6 cellular contexts compared by ENCODE assay signal in the genomic region with DNA sequence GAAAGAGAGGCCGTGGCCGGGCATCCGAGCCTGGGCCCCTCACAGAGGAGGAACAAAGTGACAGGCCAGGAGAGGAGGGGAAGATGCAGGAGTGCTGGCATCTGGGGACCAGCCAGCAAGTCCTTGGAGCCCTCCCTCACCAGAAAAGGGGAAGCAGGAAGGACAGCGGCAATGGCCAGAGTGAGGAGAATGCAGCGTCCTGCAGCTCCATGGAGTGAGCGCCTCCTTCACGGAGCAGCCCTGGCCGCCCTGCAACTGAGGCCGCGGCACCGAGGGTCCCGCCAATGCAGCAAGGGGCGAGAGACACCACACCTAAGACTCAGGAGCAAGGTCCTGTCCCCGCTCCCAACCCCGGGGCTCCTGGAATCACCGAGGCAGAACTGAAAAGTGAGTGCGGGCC. TPM values are rescaled to one million over a fixed set of nuclear protein-coding genes. Genes with fewer than 3 reads are reported as not detected.
DNase-seq lines count a peak whose midpoint lies in the region; ATAC-seq and TF ChIP-seq lines count a peak whose summit lies in the region.
"Not testable (repeated sequence)": the region's sequence is repeated elsewhere in the genome, so short reads cannot be mapped to it uniquely, and the experiment has no call there.

No MANE protein-coding gene starts in this region.

- TF ChIP-seq CTCF in GM23338 (conservative IDR thresholded peaks at IDR 0.05; ENCODE audit: low read depth in 2 of 2); heart left ventricle (IDR thresholded peaks at IDR 0.05); lower lobe of right lung (IDR thresholded peaks at IDR 0.05); upper lobe of right lung (IDR thresholded peaks at IDR 0.05): not testable (repeated sequence)

- not testable (repeated sequence) for DNase-seq in GM23338 (ENCODE audit: low spot score); heart left ventricle; left ventricle myocardium superior; lower lobe of right lung; upper lobe of right lung

- H4K20me1 ChIP-seq in GM23338 (replicated peaks; ENCODE audit: insufficient read depth) = not testable (repeated sequence)

- H3K36me3 Mint-ChIP-seq in GM23338 (ENCODE audit: low read depth) = not testable (repeated sequence)
- peaks cover 30% of the 10 kb centered on the region for H3K36me3 Mint-ChIP-seq in activated T-helper 17 cell treated with anti-CD3 and anti-CD28 coated beads, Interleukin-2, amount 50 U/mL, for 72 hours (ENCODE audit: low read depth)

- H3K27ac ChIP-seq in GM23338 (ENCODE audit: low read depth); heart left ventricle; lower lobe of right lung; upper lobe of right lung: not testable (repeated sequence)

- not testable (repeated sequence) for H3K27me3 Mint-ChIP-seq in GM23338 (ENCODE audit: insufficient read depth, low read depth, poor library complexity); activated T-helper 17 cell treated with anti-CD3 and anti-CD28 coated beads, Interleukin-2, amount 50 U/mL, for 72 hours

- not testable (repeated sequence) for H3F3A ChIP-seq in GM23338 (replicated peaks; ENCODE audit: low read depth)

- not testable (repeated sequence) for H3K4me1 ChIP-seq in GM23338 (ENCODE audit: insufficient read depth); heart left ventricle; lower lobe of right lung; upper lobe of right lung

- not testable (repeated sequence) for H3K27me3 ChIP-seq in GM23338 (ENCODE audit: insufficient read depth); heart left ventricle; lower lobe of right lung (ENCODE audit: low read depth); upper lobe of right lung

- not testable (repeated sequence) for H3K79me2 ChIP-seq in GM23338 (replicated peaks; ENCODE audit: insufficient read depth)

- TF ChIP-seq POLR2A in heart left ventricle (IDR thresholded peaks at IDR 0.05) = not testable (repeated sequence)

- H3K9me2 ChIP-seq in GM23338 (ENCODE audit: insufficient read depth) = not testable (repeated sequence)

- H3K4me1 Mint-ChIP-seq in GM23338; activated T-helper 17 cell treated with anti-CD3 and anti-CD28 coated beads, Interleukin-2, amount 50 U/mL, for 72 hours: not testable (repeated sequence)

- not testable (repeated sequence) for H3K9me3 Mint-ChIP-seq in GM23338; activated T-helper 17 cell treated with anti-CD3 and anti-CD28 coated beads, Interleukin-2, amount 50 U/mL, for 72 hours

- intact Hi-C loops in heart left ventricle (cut with DNase I); left ventricle myocardium superior (cut with micrococcal nuclease); lower lobe of right lung (cut with DNase I); upper lobe of right lung (cut with DNase I): not testable (repeated sequence)

- WGBS in heart left ventricle, 4 donors = no CpG with 5 or more reads among the region's 17 CpGs

- H3K9me3 ChIP-seq in heart left ventricle, lower lobe of right lung, upper lobe of right lung: not testable (repeated sequence)

- H3K4me3 Mint-ChIP-seq in GM23338; activated T-helper 17 cell treated with anti-CD3 and anti-CD28 coated beads, Interleukin-2, amount 50 U/mL, for 72 hours: not testable (repeated sequence)

- H2AFZ ChIP-seq in GM23338 = not testable (repeated sequence)

- H3K36me3 ChIP-seq in GM23338 (ENCODE audit: insufficient read depth); lower lobe of right lung: not testable (repeated sequence)
- peaks cover 0 to 17% (median 8%) of the 10 kb centered on the region in 9 donors for H3K36me3 ChIP-seq in heart left ventricle
- peaks cover 12% of the 10 kb centered on the region for H3K36me3 ChIP-seq in upper lobe of right lung

- H3K4me2 ChIP-seq in GM23338 = not testable (repeated sequence)

- ATAC-seq in GM23338 (peak; percentile 60), heart left ventricle (peak in 3 of 4 donors; percentile 19 to 31 (median 25)), left ventricle myocardium superior (peak; percentile 27), lower lobe of right lung (peak; percentile 32 to 37), upper lobe of right lung (peak; percentile 42)
- ATAC-seq in activated T-helper 17 cell treated with anti-CD3 and anti-CD28 coated beads, Interleukin-2, amount 50 U/mL, for 72 hours (replicated peaks) = not testable (repeated sequence)

- not testable (repeated sequence) for H3K27ac Mint-ChIP-seq in GM23338
- peak overlapping the region; percentile 75 for H3K27ac Mint-ChIP-seq in activated T-helper 17 cell treated with anti-CD3 and anti-CD28 coated beads, Interleukin-2, amount 50 U/mL, for 72 hours

- not testable (repeated sequence) for H3K4me3 ChIP-seq in GM23338, heart left ventricle, lower lobe of right lung, upper lobe of right lung

RNA-seq across cellular contexts. Expression of gene KCTD5, which starts 24.5 kb away (rescaled TPM):
- total RNA-seq in GM23338 (2014; rRNA removed; shearing (Covaris generic)) = 26.1 and 31.8 TPM in 2 replicates
- polyA plus RNA-seq in GM23338 (2016; fragmentation: Nextera tagmentation; extraction: Ambion mirVana) (18.5 and 19.7 TPM in 2 replicates), heart left ventricle (10 to 100 TPM in 1 of 2 donors, 1 to 10 TPM in 1; 6.2 to 15.7 TPM)
- 10 to 100 TPM; 42.2 to 79.1 TPM for total RNA-seq in activated T-helper 17 cell treated with anti-CD3 and anti-CD28 coated beads, Interleukin-2, amount 50 U/mL, for 72 hours
- total RNA-seq in heart left ventricle (10 to 100 TPM in 6 of 9 donors, 1 to 10 TPM in 3; 9.1 to 24.3 (median 11.1) TPM), left ventricle myocardium superior (10.4 TPM), lower lobe of right lung (24.8 TPM), upper lobe of right lung (23.8 TPM)
